17 cellular contexts compared by ENCODE assay signal in the genomic region with DNA sequence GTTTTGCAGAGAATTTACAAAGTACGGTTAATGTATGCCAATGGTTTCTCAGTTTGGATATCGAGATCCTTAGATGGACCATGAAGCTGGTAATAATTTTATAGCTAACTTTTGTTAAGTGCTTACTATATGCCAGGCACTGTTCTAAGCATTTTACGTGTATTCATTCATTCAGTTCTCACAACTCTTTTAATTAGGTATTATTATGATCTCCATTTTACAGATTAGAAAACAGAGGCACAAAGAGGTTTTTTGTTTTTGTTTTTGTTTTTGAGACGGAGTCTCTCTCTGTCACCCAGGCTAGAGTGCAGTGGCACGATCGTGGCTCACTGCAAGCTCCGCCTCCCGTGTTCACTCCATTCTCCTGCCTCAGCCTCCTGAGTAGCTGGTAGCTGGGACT. TPM values are rescaled to one million over a fixed set of nuclear protein-coding genes. Genes with fewer than 3 reads are reported as not detected.
A peak's percentile ranks its signal among the peaks of the same experiment; 100 is the strongest.
DNase-seq lines count a peak whose midpoint lies in the region; ATAC-seq and TF ChIP-seq lines count a peak whose summit lies in the region.
"Had no signal": no experiment of that assay in that cellular context is flagged by ENCODE, and none has a peak within 500 bp of the region (broad histone marks: within the 10 kb centered on the region; RNA-seq: fewer than 3 reads in every experiment).

No MANE protein-coding gene starts in this region.

- H3K79me2 ChIP-seq in Loucy (ENCODE audit: insufficient read depth, low read length), result peaks cover 99% of the 10 kb centered on the region

- H3K9me3 ChIP-seq in Loucy (ENCODE audit: insufficient read depth, low read depth, low read length), result no peaks in the 10 kb centered on the region
- H3K9me3 ChIP-seq: MG63, Peyer's patch had no signal

- no peaks in the 10 kb centered on the region for H3K27me3 ChIP-seq in Loucy (ENCODE audit: insufficient read depth, low read length, poor library complexity, severe bottlenecking)
- H3K27me3 ChIP-seq: MG63, Peyer's patch had no signal

- H3K4me3 ChIP-seq in Loucy (ENCODE audit: low read length, poor library complexity, severe bottlenecking), result peak overlapping the region; percentile 38
- H3K4me3 ChIP-seq: MG63, Peyer's patch had no signal

- peaks cover 89% of the 10 kb centered on the region for H4K20me1 ChIP-seq in Loucy (ENCODE audit: insufficient read depth, low read length, poor library complexity, severe bottlenecking)

- no peaks in the 10 kb centered on the region for H3K9me3 Mint-ChIP-seq in activated naive CD4-positive, alpha-beta T cell treated with anti-CD3 and anti-CD28 coated beads, Interleukin-2, amount 50 U/mL, for 24 hours
- no peaks in the 10 kb centered on the region for H3K9me3 Mint-ChIP-seq in activated naive CD8-positive, alpha-beta T cell treated with anti-CD3 and anti-CD28 coated beads, Interleukin-2, amount 50 U/mL, for 24 hours
- no peaks in the 10 kb centered on the region for H3K9me3 Mint-ChIP-seq in stimulated activated naive CD8-positive, alpha-beta T cell treated with anti-CD3 and anti-CD28 coated beads, Interleukin-15, amount 100 ng/mL, for 72 hours
- H3K9me3 Mint-ChIP-seq in stimulated activated effector memory CD8-positive, alpha-beta T cell treated with anti-CD3 and anti-CD28 coated beads, Interleukin-12 subunit alpha, Interleukin-12 subunit beta, amount 100 ng/mL, for 72 hours, result no peaks in the 10 kb centered on the region

- no peak for ATAC-seq in activated naive CD8-positive, alpha-beta T cell treated with anti-CD3 and anti-CD28 coated beads, Interleukin-2, amount 50 U/mL, for 24 hours
- no peak for ATAC-seq in stimulated activated naive CD8-positive, alpha-beta T cell treated with anti-CD3 and anti-CD28 coated beads, Interleukin-15, amount 100 ng/mL, for 72 hours
- no peak for ATAC-seq in stimulated activated effector memory CD8-positive, alpha-beta T cell treated with anti-CD3 and anti-CD28 coated beads, Interleukin-12 subunit alpha, Interleukin-12 subunit beta, amount 100 ng/mL, for 72 hours

- no peak overlapping the region for H3K9ac ChIP-seq in Loucy (ENCODE audit: low read depth, low read length, poor library complexity, severe bottlenecking)

- no peak overlapping the region for H2AFZ ChIP-seq in Loucy (ENCODE audit: low read length)

- TF ChIP-seq CTCF in Loucy (conservative IDR thresholded peaks at IDR 0.05; ENCODE audit: low read length), result no peak

- H3K4me1 ChIP-seq in Loucy (ENCODE audit: insufficient read depth, low read length, poor library complexity, severe bottlenecking), result peaks cover 61% of the 10 kb centered on the region

- H3K27me3 Mint-ChIP-seq in activated naive CD4-positive, alpha-beta T cell treated with anti-CD3 and anti-CD28 coated beads, Interleukin-2, amount 50 U/mL, for 24 hours, result no peaks in the 10 kb centered on the region
- H3K27me3 Mint-ChIP-seq in activated naive CD8-positive, alpha-beta T cell treated with anti-CD3 and anti-CD28 coated beads, Interleukin-2, amount 50 U/mL, for 24 hours, result no peaks in the 10 kb centered on the region
- H3K27me3 Mint-ChIP-seq in stimulated activated naive CD8-positive, alpha-beta T cell treated with anti-CD3 and anti-CD28 coated beads, Interleukin-15, amount 100 ng/mL, for 72 hours, result no peaks in the 10 kb centered on the region

- no peaks in the 10 kb centered on the region for H3K36me3 ChIP-seq in Loucy (ENCODE audit: insufficient read depth, low read length)
- H3K36me3 ChIP-seq: Peyer's patch had no signal

- H3K4me2 ChIP-seq in Loucy (ENCODE audit: low read depth, low read length, poor library complexity, severe bottlenecking), result peak overlapping the region; percentile 55

- H3K4me3 Mint-ChIP-seq in activated naive CD4-positive, alpha-beta T cell treated with anti-CD3 and anti-CD28 coated beads, Interleukin-2, amount 50 U/mL, for 24 hours, result peak overlapping the region; percentile 3
- H3K4me3 Mint-ChIP-seq in activated naive CD8-positive, alpha-beta T cell treated with anti-CD3 and anti-CD28 coated beads, Interleukin-2, amount 50 U/mL, for 24 hours, result peak overlapping the region; percentile 34
- peak overlapping the region; percentile 55 to 66 for H3K4me3 Mint-ChIP-seq in stimulated activated naive CD8-positive, alpha-beta T cell treated with anti-CD3 and anti-CD28 coated beads, Interleukin-15, amount 100 ng/mL, for 72 hours
- no peak overlapping the region for H3K4me3 Mint-ChIP-seq in stimulated activated effector memory CD8-positive, alpha-beta T cell treated with anti-CD3 and anti-CD28 coated beads, Interleukin-12 subunit alpha, Interleukin-12 subunit beta, amount 100 ng/mL, for 72 hours

- H3K4me1 Mint-ChIP-seq in activated naive CD4-positive, alpha-beta T cell treated with anti-CD3 and anti-CD28 coated beads, Interleukin-2, amount 50 U/mL, for 24 hours, result peaks cover 82% of the 10 kb centered on the region
- peaks cover 75% of the 10 kb centered on the region for H3K4me1 Mint-ChIP-seq in activated naive CD8-positive, alpha-beta T cell treated with anti-CD3 and anti-CD28 coated beads, Interleukin-2, amount 50 U/mL, for 24 hours
- H3K4me1 Mint-ChIP-seq in stimulated activated naive CD8-positive, alpha-beta T cell treated with anti-CD3 and anti-CD28 coated beads, Interleukin-15, amount 100 ng/mL, for 72 hours, result peaks cover 75% of the 10 kb centered on the region
- peaks cover 54% of the 10 kb centered on the region for H3K4me1 Mint-ChIP-seq in stimulated activated effector memory CD8-positive, alpha-beta T cell treated with anti-CD3 and anti-CD28 coated beads, Interleukin-12 subunit alpha, Interleukin-12 subunit beta, amount 100 ng/mL, for 72 hours

- DNase-seq in activated naive CD4-positive, alpha-beta T cell treated with Interleukin-2 at 50 U/mL for 16 hours, result no peak
- no peak for DNase-seq in activated naive CD8-positive, alpha-beta T cell treated with anti-CD3 and anti-CD28 coated beads, Interleukin-2, amount 50 U/mL, for 24 hours
- no peak for DNase-seq in stimulated activated naive CD8-positive, alpha-beta T cell treated with anti-CD3 and anti-CD28 coated beads, Interleukin-15, amount 100 ng/mL, for 72 hours
- DNase-seq in stimulated activated effector memory CD8-positive, alpha-beta T cell treated with anti-CD3 and anti-CD28 coated beads, Interleukin-12 subunit alpha, Interleukin-12 subunit beta, amount 100 ng/mL, for 72 hours (ENCODE audit: low spot score in 2 of 2), result no peak
- no peak for DNase-seq in cerebellum (ENCODE audit: low spot score)
- DNase-seq: DMS153, EL, KG1, NCI-H1105, NCI-H187, NCI-H446, NCI-H748 treated with DMSO at 0.1 percent for 48 hours, Right ventricle myocardium superior had no signal

- H3F3A ChIP-seq in Loucy (ENCODE audit: low read depth), result no peaks in the 10 kb centered on the region

- H3K36me3 Mint-ChIP-seq in activated naive CD4-positive, alpha-beta T cell treated with anti-CD3 and anti-CD28 coated beads, Interleukin-2, amount 50 U/mL, for 24 hours, result peaks cover 12% of the 10 kb centered on the region
- H3K36me3 Mint-ChIP-seq in activated naive CD8-positive, alpha-beta T cell treated with anti-CD3 and anti-CD28 coated beads, Interleukin-2, amount 50 U/mL, for 24 hours (ENCODE audit: low read depth), result peaks cover 10% of the 10 kb centered on the region
- peaks cover 13% of the 10 kb centered on the region for H3K36me3 Mint-ChIP-seq in stimulated activated effector memory CD8-positive, alpha-beta T cell treated with anti-CD3 and anti-CD28 coated beads, Interleukin-12 subunit alpha, Interleukin-12 subunit beta, amount 100 ng/mL, for 72 hours

- no peaks in the 10 kb centered on the region for H3K9me2 ChIP-seq in Loucy (replicated peaks; ENCODE audit: low read depth, low read length)

- peak overlapping the region; percentile 12 for H3K27ac Mint-ChIP-seq in activated naive CD4-positive, alpha-beta T cell treated with anti-CD3 and anti-CD28 coated beads, Interleukin-2, amount 50 U/mL, for 24 hours
- peak overlapping the region; percentile 41 for H3K27ac Mint-ChIP-seq in activated naive CD8-positive, alpha-beta T cell treated with anti-CD3 and anti-CD28 coated beads, Interleukin-2, amount 50 U/mL, for 24 hours
- H3K27ac Mint-ChIP-seq in stimulated activated naive CD8-positive, alpha-beta T cell treated with anti-CD3 and anti-CD28 coated beads, Interleukin-15, amount 100 ng/mL, for 72 hours, result no peak overlapping the region
- H3K27ac Mint-ChIP-seq in stimulated activated effector memory CD8-positive, alpha-beta T cell treated with anti-CD3 and anti-CD28 coated beads, Interleukin-12 subunit alpha, Interleukin-12 subunit beta, amount 100 ng/mL, for 72 hours, result no peak overlapping the region

RNA-seq across cellular contexts. Expression of a gene that starts 7.2 kb away (rescaled TPM):
- total RNA-seq in cerebellum, result 23.0 TPM

RNA-seq across cellular contexts. Expression of a gene that starts 49.8 kb away (rescaled TPM):
- total RNA-seq in cerebellum, result 62.6 TPM

Comparison
In these comparisons a context has a peak if more than half of its experiments do, and no peak if none do; other contexts are left out.
1. H3K27ac Mint-ChIP-seq: peak in activated naive CD4-positive, alpha-beta T cell treated with anti-CD3 and anti-CD28 coated beads, Interleukin-2, amount 50 U/mL, for 24 hours (single experiment) and activated naive CD8-positive, alpha-beta T cell treated with anti-CD3 and anti-CD28 coated beads, Interleukin-2, amount 50 U/mL, for 24 hours (single experiment); none in stimulated activated naive CD8-positive, alpha-beta T cell treated with anti-CD3 and anti-CD28 coated beads, Interleukin-15, amount 100 ng/mL, for 72 hours (0 of 2) and stimulated activated effector memory CD8-positive, alpha-beta T cell treated with anti-CD3 and anti-CD28 coated beads, Interleukin-12 subunit alpha, Interleukin-12 subunit beta, amount 100 ng/mL, for 72 hours (single experiment).